ENCODE assay signal across 19 cellular contexts in genomic region chrX:36431819-36432218, GRCh38.
DNase-seq lines count a peak whose midpoint lies in the region.
"Had no signal": no experiment of that assay in that cellular context is flagged by ENCODE, and none has a peak within 500 bp of the region (broad histone marks: within the 10 kb centered on the region; RNA-seq: fewer than 3 reads in every experiment).

No MANE protein-coding gene starts in this region.

- DNase-seq in EL (peak; percentile 80), RPMI7951 (ENCODE audit: low read depth) (peak; percentile 82), dedifferentiated amniotic fluid mesenchymal stem cell (ENCODE audit: extremely low spot score) (peak; percentile 18), myocyte (ENCODE audit: low read depth) (peak; percentile 44), epidermal melanocyte (ENCODE audit: insufficient read length, low spot score) (no peak), NOMO-1 treated with dmso at 0.1 percent for 144 hours (lab: John Stamatoyannopoulos, UW; ENCODE audit: unreplicated experiment) (no peak), AML-193 (lab: John Stamatoyannopoulos, UW) (no peak)
- no peak for DNase-seq in stimulated activated CD4-positive, alpha-beta T cell treated with anti-CD3 and anti-CD28 coated beads, Interleukin-15, amount 100 ng/mL, for 24 hours
- DNase-seq: activated CD4-positive, alpha-beta T cell treated with anti-CD3 and anti-CD28 coated beads, Interleukin-2, amount 50 U/mL, for 4 hours; activated naive CD8-positive, alpha-beta T cell treated with anti-CD3 and anti-CD28 coated beads, Interleukin-2, amount 50 U/mL, for 24 hours; activated T-cell treated with anti-CD3 and anti-CD28 coated beads, Interleukin-2, amount 50 U/mL, for 48 hours; BE2C; DMS79; foreskin fibroblast; MG63; midbrain; NCI-H2029 treated with DMSO at 0.1 percent for 48 hours; NCI-H748 treated with DMSO at 0.1 percent for 48 hours; spleen had no signal

Comparison
In these comparisons a context has a peak if more than half of its experiments do, and no peak if none do; other contexts are left out.
1. DNase-seq: peak in EL (single experiment), RPMI7951 (single experiment), dedifferentiated amniotic fluid mesenchymal stem cell (single experiment) and myocyte (single experiment); none in epidermal melanocyte (single experiment), stimulated activated CD4-positive, alpha-beta T cell treated with anti-CD3 and anti-CD28 coated beads, Interleukin-15, amount 100 ng/mL, for 24 hours (single experiment), NOMO-1 treated with dmso at 0.1 percent for 144 hours (single experiment) and AML-193 (0 of 2).